In the genomic region with DNA sequence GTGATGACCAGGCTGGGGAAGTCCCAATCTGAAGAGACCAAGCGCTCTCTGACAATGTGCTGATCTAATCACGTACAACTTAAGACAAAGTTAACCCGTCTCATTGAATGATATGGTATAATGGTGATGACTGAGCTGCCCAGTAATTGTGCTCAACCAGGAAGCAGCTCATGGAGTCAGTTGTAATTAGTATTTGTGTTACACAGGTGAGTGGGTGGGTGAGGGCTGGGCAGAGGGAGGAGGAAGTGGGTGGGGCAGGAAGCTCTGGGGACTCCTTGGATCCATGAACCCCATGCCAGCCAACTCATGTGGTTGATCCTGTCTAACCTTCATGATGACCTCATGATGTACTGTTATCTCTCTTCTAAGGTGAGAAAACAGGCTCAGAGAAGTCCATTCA, we compare ENCODE assay signal across 14 cellular contexts. TPM values are rescaled to one million over a fixed set of nuclear protein-coding genes. Genes with fewer than 3 reads are reported as not detected.
DNase-seq lines count a peak whose midpoint lies in the region; ATAC-seq and TF ChIP-seq lines count a peak whose summit lies in the region.
"Had no signal": no experiment of that assay in that cellular context is flagged by ENCODE, and none has a peak within 500 bp of the region (broad histone marks: within the 10 kb centered on the region; RNA-seq: fewer than 3 reads in every experiment).

No MANE protein-coding gene starts in this region.

- no peaks in the 10 kb centered on the region for H3K27me3 ChIP-seq in left ventricle myocardium inferior (ENCODE audit: low read depth)
- no peaks in the 10 kb centered on the region for H3K27me3 ChIP-seq in PC-9 (ENCODE audit: insufficient read depth, low read depth)
- no peaks in the 10 kb centered on the region for H3K27me3 ChIP-seq in mammary epithelial cell (ENCODE audit: insufficient read depth, low read length)
- H3K27me3 ChIP-seq in A673 (replicated peaks; ENCODE audit: insufficient read depth, low read depth, low read length, poor library complexity): no peaks in the 10 kb centered on the region
- H3K27me3 ChIP-seq: BE2C had no signal

- 95% methylated on average over 3 of the region's 3 CpGs for WGBS in mammary epithelial cell (ENCODE audit: low coverage, missing lambda C conversion rate)

- dilution Hi-C loops in mammary epithelial cell (cut with HindIII; ENCODE audit: low sequenced_read_pairs): no loop called here

- CTCF ChIA-PET in PC-9 (lab: Charles Lee): interaction anchor here (0.7 kb wide), 1 partner anchor 35 kb away, joined by 3 read pairs; no protein-coding TSS in a partner anchor
- CTCF ChIA-PET in mammary epithelial cell (lab: Charles Lee; ENCODE audit: low non-redundant PET): no interaction called here
- CTCF ChIA-PET in A673 (lab: Charles Lee): interaction anchor here (1.4 kb wide), 1 partner anchor 29 kb away, joined by 5 read pairs; no protein-coding TSS in a partner anchor

- in situ Hi-C loops in mammary epithelial cell (cut with MboI; ENCODE audit: low sequenced_read_pairs in 2 of 2): no loop called here

- H3K36me3 ChIP-seq in left ventricle myocardium inferior (no peaks in the 10 kb centered on the region), PC-9 (ENCODE audit: low read depth) (no peaks in the 10 kb centered on the region), mammary epithelial cell (ENCODE audit: insufficient read depth, low read length) (no peaks in the 10 kb centered on the region), A673 (ENCODE audit: insufficient read depth, low read length, poor library complexity, severe bottlenecking) (no peaks in the 10 kb centered on the region)
- H3K36me3 ChIP-seq: BE2C, HAP-1 had no signal

- H3K9ac ChIP-seq in mammary epithelial cell (ENCODE audit: insufficient read depth, low read length): no peak overlapping the region

- DNase-seq in left ventricle myocardium inferior (no peak), Right ventricle myocardium superior (no peak), PC-9 (peak; percentile 24 to 62), mammary epithelial cell (peak; percentile 45), RPMI8226 (no peak), A673 (ENCODE audit: low spot score) (no peak)
- no peak for DNase-seq in stimulated activated effector memory CD8-positive, alpha-beta T cell treated with anti-CD3 and anti-CD28 coated beads, Interleukin-12 subunit alpha, Interleukin-12 subunit beta, amount 100 ng/mL, for 72 hours (ENCODE audit: low spot score in 2 of 2)
- no peak for DNase-seq in central memory CD4-positive, alpha-beta T cell
- DNase-seq: BE2C, NCI-H345 had no signal

- H2AFZ ChIP-seq in PC-9 (no peak overlapping the region), mammary epithelial cell (ENCODE audit: low read depth, low read length) (no peak overlapping the region)

- no peak overlapping the region for H3K4me3 ChIP-seq in left ventricle myocardium inferior
- H3K4me3 ChIP-seq in PC-9: no peak overlapping the region
- no peak overlapping the region for H3K4me3 ChIP-seq in mammary epithelial cell (replicated peaks in 1 of 3; ENCODE audit: insufficient read depth in 1 of 3, low read depth in 2 of 3, low read length in 3 of 3)
- no peak overlapping the region for H3K4me3 ChIP-seq in A673 (ENCODE audit: low read depth, low read length, poor library complexity, severe bottlenecking)
- H3K4me3 ChIP-seq: esophagus muscularis mucosa, HAP-1 had no signal

- intact Hi-C loops in left ventricle myocardium inferior (cut with micrococcal nuclease): no loop called here
- intact Hi-C loops in Right ventricle myocardium superior (cut with DNase I): no loop called here
- intact Hi-C loops in PC-9 (cut with micrococcal nuclease; ENCODE audit: unreplicated experiment): no loop called here
- intact Hi-C loops in mammary epithelial cell (cut with micrococcal nuclease): no loop called here
- intact Hi-C loops in A673 (cut with micrococcal nuclease; ENCODE audit: unreplicated experiment): no loop called here

- no peak for ATAC-seq in Right ventricle myocardium superior (ENCODE audit: poor library complexity)
- ATAC-seq in stimulated activated effector memory CD8-positive, alpha-beta T cell treated with anti-CD3 and anti-CD28 coated beads, Interleukin-12 subunit alpha, Interleukin-12 subunit beta, amount 100 ng/mL, for 72 hours: no peak
- ATAC-seq: sciatic nerve had no signal

- H3K4me1 Mint-ChIP-seq in stimulated activated effector memory CD8-positive, alpha-beta T cell treated with anti-CD3 and anti-CD28 coated beads, Interleukin-12 subunit alpha, Interleukin-12 subunit beta, amount 100 ng/mL, for 72 hours: peaks cover 72% of the 10 kb centered on the region

- BruUV-seq in PC-9 (replicated peaks; lab: Mats Ljungman, UMichigan) (no TSS peak), mammary epithelial cell (replicated peaks; lab: Mats Ljungman, UMichigan) (no TSS peak), A673 (replicated peaks; lab: Mats Ljungman, UMichigan) (no TSS peak)

- no peaks in the 10 kb centered on the region for H3K9me3 ChIP-seq in left ventricle myocardium inferior (replicated peaks)
- no peaks in the 10 kb centered on the region for H3K9me3 ChIP-seq in PC-9 (ENCODE audit: insufficient read depth, low read depth)
- H3K9me3 ChIP-seq in mammary epithelial cell (replicated peaks; ENCODE audit: insufficient read depth, low read length): no peaks in the 10 kb centered on the region
- no peaks in the 10 kb centered on the region for H3K9me3 ChIP-seq in A673 (ENCODE audit: low read depth, low read length, poor library complexity, severe bottlenecking)
- H3K9me3 ChIP-seq: BE2C, esophagus muscularis mucosa, HAP-1 had no signal

- H3K27ac Mint-ChIP-seq in stimulated activated effector memory CD8-positive, alpha-beta T cell treated with anti-CD3 and anti-CD28 coated beads, Interleukin-12 subunit alpha, Interleukin-12 subunit beta, amount 100 ng/mL, for 72 hours: peak overlapping the region; percentile 88
- H3K27ac Mint-ChIP-seq: brain had no signal

- H3K27ac ChIP-seq in left ventricle myocardium inferior (replicated peaks): peak overlapping the region; percentile 27
- peak overlapping the region; percentile 34; the same call in 1 of the 2 replicates for H3K27ac ChIP-seq in PC-9
- no peak overlapping the region for H3K27ac ChIP-seq in mammary epithelial cell (ENCODE audit: insufficient read depth, low read depth, low read length)
- H3K27ac ChIP-seq in A673 (ENCODE audit: low read depth, low read length, poor library complexity, severe bottlenecking): no peak overlapping the region
- H3K27ac ChIP-seq: esophagus muscularis mucosa had no signal

- TF ChIP-seq CTCF in left ventricle myocardium inferior (IDR thresholded peaks at IDR 0.05; ENCODE audit: borderline replicate concordance) (no peak), PC-9 (conservative IDR thresholded peaks at IDR 0.05) (no peak), mammary epithelial cell (conservative IDR thresholded peaks at IDR 0.05 in 1 of 2, IDR thresholded peaks at IDR 0.05 in 1 of 2; ENCODE audit: extremely low read depth in 1 of 2, insufficient read depth in 1 of 2, low read depth in 1 of 2, low read length in 2 of 2) (no peak), A673 (conservative IDR thresholded peaks at IDR 0.05; ENCODE audit: low read depth, low read length) (no peak)

- H3K9me3 Mint-ChIP-seq in stimulated activated effector memory CD8-positive, alpha-beta T cell treated with anti-CD3 and anti-CD28 coated beads, Interleukin-12 subunit alpha, Interleukin-12 subunit beta, amount 100 ng/mL, for 72 hours: no peaks in the 10 kb centered on the region
- H3K9me3 Mint-ChIP-seq: brain had no signal

- H3K36me3 Mint-ChIP-seq in stimulated activated effector memory CD8-positive, alpha-beta T cell treated with anti-CD3 and anti-CD28 coated beads, Interleukin-12 subunit alpha, Interleukin-12 subunit beta, amount 100 ng/mL, for 72 hours: peaks cover 41% of the 10 kb centered on the region
- H3K36me3 Mint-ChIP-seq: brain had no signal

- H4K20me1 ChIP-seq in PC-9 (ENCODE audit: insufficient read depth) (no peaks in the 10 kb centered on the region), mammary epithelial cell (ENCODE audit: insufficient read depth, low read length) (no peaks in the 10 kb centered on the region)

- H3K4me3 Mint-ChIP-seq in stimulated activated effector memory CD8-positive, alpha-beta T cell treated with anti-CD3 and anti-CD28 coated beads, Interleukin-12 subunit alpha, Interleukin-12 subunit beta, amount 100 ng/mL, for 72 hours: peak overlapping the region; percentile 28
- H3K4me3 Mint-ChIP-seq: brain had no signal

- H3K9me2 ChIP-seq in PC-9 (ENCODE audit: insufficient read depth): no peaks in the 10 kb centered on the region

- H3K79me2 ChIP-seq in PC-9 (ENCODE audit: low read depth): no peaks in the 10 kb centered on the region; the same call in 1 of the 2 replicates
- H3K79me2 ChIP-seq in mammary epithelial cell (ENCODE audit: insufficient read depth, low read length): peaks cover 8% of the 10 kb centered on the region

- H3K4me2 ChIP-seq in PC-9 (peak overlapping the region; percentile 39), mammary epithelial cell (ENCODE audit: insufficient read depth, low read depth, low read length) (no peak overlapping the region)

- H3F3A ChIP-seq in PC-9 (ENCODE audit: insufficient read depth, low read depth): peaks cover 24% of the 10 kb centered on the region

- POLR2A ChIA-PET in PC-9 (lab: Charles Lee; ENCODE audit: unreplicated experiment) (interaction anchor here (0.6 kb wide), 1 partner anchor 26 kb away, joined by 3 read pairs; no protein-coding TSS in a partner anchor), A673 (lab: Charles Lee; ENCODE audit: low non-redundant PET) (no interaction called here)

- H3K4me1 ChIP-seq in left ventricle myocardium inferior: peaks cover 69% of the 10 kb centered on the region
- peaks cover 46% of the 10 kb centered on the region for H3K4me1 ChIP-seq in PC-9 (replicated peaks; ENCODE audit: insufficient read depth)
- H3K4me1 ChIP-seq in mammary epithelial cell (ENCODE audit: insufficient read depth, low read length): peaks cover 48% of the 10 kb centered on the region
- H3K4me1 ChIP-seq in A673 (ENCODE audit: insufficient read depth, low read length, poor library complexity, severe bottlenecking): peaks cover 6% of the 10 kb centered on the region
- H3K4me1 ChIP-seq: HAP-1 had no signal

RNA-seq across cellular contexts. Expression of a gene that starts 8.7 kb away (rescaled TPM):
- total RNA-seq in left ventricle myocardium inferior (54.7 TPM), Right ventricle myocardium superior (45.3 TPM), PC-9 (2021) (80.8 and 82.1 TPM in 2 replicates), mammary epithelial cell (100 to 1,000 TPM in 1 of 2 donors, 10 to 100 TPM in 1; 86.3 to 153 TPM), A673 (2021) (31.5 and 37.7 TPM in 2 replicates)
- polyA plus RNA-seq in mammary epithelial cell: 65.7 TPM
- 75.5 TPM for polyA minus RNA-seq in mammary epithelial cell

Comparison
In these comparisons a context has a peak if more than half of its experiments do, and no peak if none do; other contexts are left out.
1. DNase-seq: peak in PC-9 (2 of 2) and mammary epithelial cell (single experiment); none in left ventricle myocardium inferior (single experiment), Right ventricle myocardium superior (single experiment), stimulated activated effector memory CD8-positive, alpha-beta T cell treated with anti-CD3 and anti-CD28 coated beads, Interleukin-12 subunit alpha, Interleukin-12 subunit beta, amount 100 ng/mL, for 72 hours (0 of 2), central memory CD4-positive, alpha-beta T cell (single experiment), RPMI8226 (single experiment) and A673 (single experiment).
2. H3K27ac ChIP-seq: peak in left ventricle myocardium inferior (single experiment) and PC-9 (single experiment); none in mammary epithelial cell (single experiment) and A673 (single experiment).